In genomic region chr1:52123622-52124021, GRCh38 we compare ENCODE assay signal across 1 cellular context.
A peak's percentile ranks its signal among the peaks of the same experiment; 100 is the strongest.
TF ChIP-seq lines count a peak whose summit lies in the region.

No MANE protein-coding gene starts in this region.

TF ChIP-seq in HEK293, 187 proteins besides CTCF, POLR2A, EP300 and RAD21 (continued from another document and continues in another):
- TF ChIP-seq ZBTB21 (tag by site-specific recombination; IDR thresholded peaks at IDR 0.05) (peak; percentile 47; the same call in 1 of the 2 replicates), ZNF394 (tag by site-specific recombination; IDR thresholded peaks at IDR 0.05; ENCODE audit: borderline replicate concordance) (peak; percentile 97), REST (tag by site-specific recombination; IDR thresholded peaks at IDR 0.05) (peak; percentile 78), ZBTB11 (tag by site-specific recombination; conservative IDR thresholded peaks at IDR 0.05; ENCODE audit: low read depth) (peak; percentile 85), ZFP3 (tag by site-specific recombination; IDR thresholded peaks at IDR 0.05; ENCODE audit: low read depth) (peak; percentile 37; the same call in 1 of the 2 replicates), ZNF449 (tag by site-specific recombination; IDR thresholded peaks at IDR 0.05) (no peak), GLI2 (tag by site-specific recombination; IDR thresholded peaks at IDR 0.05; ENCODE audit: borderline replicate concordance, low read depth) (peak; percentile 42; the same call in 1 of the 2 replicates), INSM2 (tag by site-specific recombination; IDR thresholded peaks at IDR 0.05) (no peak), KLF7 (tag by site-specific recombination; IDR thresholded peaks at IDR 0.05; ENCODE audit: borderline replicate concordance) (peak; percentile 66; the same call in 1 of the 2 replicates), ZNF10 (tag by site-specific recombination; IDR thresholded peaks at IDR 0.05) (no peak), ZBTB8A (tag by site-specific recombination; IDR thresholded peaks at IDR 0.05) (peak; percentile 81), ZNF341 (tag by site-specific recombination; IDR thresholded peaks at IDR 0.05; ENCODE audit: low read depth) (peak; percentile 23; the same call in 1 of the 2 replicates), ZNF664 (tag by site-specific recombination; IDR thresholded peaks at IDR 0.05) (peak; percentile 85), ZNF292 (tag by site-specific recombination; IDR thresholded peaks at IDR 0.05; ENCODE audit: borderline replicate concordance, low read depth) (peak; percentile 84), SETDB1 (IDR thresholded peaks at IDR 0.05; ENCODE audit: insufficient read length, low read length) (no peak), ZNF555 (tag by site-specific recombination; conservative IDR thresholded peaks at IDR 0.05) (peak; percentile 85), ZNF223 (tag by site-specific recombination; IDR thresholded peaks at IDR 0.05) (0 out of 2 replicates have a peak, but pooled peaks have one; percentile 38), ZNF518A (tag by site-specific recombination; conservative IDR thresholded peaks at IDR 0.05; ENCODE audit: low read depth) (peak; percentile 94), ZXDB (tag by site-specific recombination; IDR thresholded peaks at IDR 0.05) (peak; percentile 74), ZNF530 (tag by site-specific recombination; IDR thresholded peaks at IDR 0.05; ENCODE audit: low read depth) (peak; percentile 82; the same call in 1 of the 2 replicates), ZNF514 (tag by site-specific recombination; IDR thresholded peaks at IDR 0.05) (0 out of 2 replicates have a peak, but pooled peaks have one; percentile 59), ZNF654 (tag by site-specific recombination; IDR thresholded peaks at IDR 0.05; ENCODE audit: low read depth) (peak; percentile 46), ZNF221 (tag by site-specific recombination; IDR thresholded peaks at IDR 0.05; ENCODE audit: borderline replicate concordance) (no peak), ZNF623 (tag by site-specific recombination; IDR thresholded peaks at IDR 0.05) (peak; percentile 85), ZSCAN18 (tag by site-specific recombination; IDR thresholded peaks at IDR 0.05) (no peak), ZBTB1 (tag by site-specific recombination; IDR thresholded peaks at IDR 0.05) (no peak), TSHZ1 (tag by site-specific recombination; IDR thresholded peaks at IDR 0.05; ENCODE audit: borderline replicate concordance) (peak; percentile 39; the same call in 1 of the 2 replicates), ZNF140 (tag by site-specific recombination; IDR thresholded peaks at IDR 0.05) (peak; percentile 84), ZNF776 (tag by site-specific recombination; IDR thresholded peaks at IDR 0.05; ENCODE audit: borderline replicate concordance) (no peak), ZNF580 (tag by site-specific recombination; IDR thresholded peaks at IDR 0.05) (peak; percentile 58; the same call in 1 of the 2 replicates), ZFP37 (tag by site-specific recombination; IDR thresholded peaks at IDR 0.05) (peak; percentile 56; the same call in 1 of the 2 replicates), ZNF558 (tag by site-specific recombination; IDR thresholded peaks at IDR 0.05) (peak; percentile 83), OVOL3 (tag by site-specific recombination; IDR thresholded peaks at IDR 0.05) (peak; percentile 73; the same call in 1 of the 2 replicates)
